ENCODE assay signal across 17 cellular contexts in genomic region chr5:97172227-97172626, GRCh38. TPM values are rescaled to one million over a fixed set of nuclear protein-coding genes. Genes with fewer than 3 reads are reported as not detected.
"Had no signal": no experiment of that assay in that cellular context is flagged by ENCODE, and none has a peak within 500 bp of the region (broad histone marks: within the 10 kb centered on the region; RNA-seq: fewer than 3 reads in every experiment).

No MANE protein-coding gene starts in this region.

- H3K4me1 Mint-ChIP-seq: neural progenitor cell had no signal

- ATAC-seq: esophagus mucosa, left lobe of liver, psoas muscle, sciatic nerve, T-cell had no signal

- H3K4me3 ChIP-seq: colonic mucosa, neural progenitor cell, psoas muscle, thyroid gland had no signal

- H3K27ac Mint-ChIP-seq: neural progenitor cell had no signal

- H3K4me1 ChIP-seq: colonic mucosa, neural progenitor cell, psoas muscle, thyroid gland had no signal

- H3K27ac ChIP-seq: colonic mucosa, neural progenitor cell, psoas muscle, thyroid gland, VCaP had no signal

- H3K9me3 Mint-ChIP-seq: neural progenitor cell, T-cell had no signal

- H3K9me3 ChIP-seq: colonic mucosa, psoas muscle, SK-N-SH, thyroid gland had no signal

- H3K27me3 Mint-ChIP-seq: T-cell had no signal

- DNase-seq: activated CD8-positive, alpha-beta memory T cell treated with anti-CD3 and anti-CD28 coated beads for 24 hours; activated gamma-delta T cell treated with Interleukin-2 at 50 U/mL for 16 hours; activated T-cell treated with anti-CD3 and anti-CD28 coated beads for 4 hours; amniotic stem cell; colonic mucosa; psoas muscle; SK-N-SH; T-cell; T1000; thyroid gland had no signal

- H3K27me3 ChIP-seq: colonic mucosa, neural progenitor cell, thyroid gland had no signal

- H3K4me3 Mint-ChIP-seq: neural progenitor cell, T-cell had no signal

RNA-seq across cellular contexts. Expression of gene LIX1, which starts 29.8 kb away (rescaled TPM):
- total RNA-seq: cardiac septum, esophagus mucosa, left lobe of liver, lung microvascular endothelial cell, psoas muscle, sciatic nerve, T-cell had no signal
- polyA plus RNA-seq: SK-N-SH had no signal
